In the genomic region with DNA sequence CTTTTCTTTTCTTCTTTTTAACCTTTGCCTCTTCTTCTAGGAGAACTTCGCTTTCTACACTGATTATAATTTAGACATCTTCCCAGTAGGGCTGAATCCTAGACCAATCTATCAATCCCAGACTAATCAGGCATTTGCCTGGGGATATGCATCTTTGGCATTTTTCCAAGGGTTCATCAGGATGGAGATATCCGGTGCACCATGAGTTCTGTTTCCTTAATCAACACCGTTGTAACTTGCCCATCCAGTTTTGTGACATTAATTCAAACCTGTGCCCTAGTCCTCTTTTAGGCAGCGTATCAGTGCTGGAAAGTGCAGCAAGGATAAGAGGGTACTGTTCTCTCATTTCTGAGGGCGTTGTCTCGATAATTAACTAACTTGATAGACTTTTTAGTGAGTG, we compare ENCODE assay signal across 15 cellular contexts. TPM values are rescaled to one million over a fixed set of nuclear protein-coding genes. Genes with fewer than 3 reads are reported as not detected.
DNase-seq lines count a peak whose midpoint lies in the region; ATAC-seq and TF ChIP-seq lines count a peak whose summit lies in the region.
"Had no signal": no experiment of that assay in that cellular context is flagged by ENCODE, and none has a peak within 500 bp of the region (broad histone marks: within the 10 kb centered on the region; RNA-seq: fewer than 3 reads in every experiment).

No MANE protein-coding gene starts in this region.

- TF ChIP-seq EP300 in sigmoid colon (IDR thresholded peaks at IDR 0.05) = no peak

- DNase-seq in DMS53 treated with DMSO at 0.1 percent for 48 hours (lab: John Stamatoyannopoulos, UW; ENCODE audit: unreplicated experiment) (peak; percentile 79), NCI-H345 (lab: John Stamatoyannopoulos, UW) (peak; percentile 83), epithelial cell of esophagus (ENCODE audit: low read depth) (peak; percentile 28), sigmoid colon (no peak), SW 1271 (lab: John Stamatoyannopoulos, UW) (no peak)
- DNase-seq in activated effector memory CD4-positive, alpha-beta T cell treated with anti-CD3 and anti-CD28 coated beads, Interleukin-2, amount 50 U/mL, for 16 hours = no peak
- DNase-seq: CD4-positive, alpha-beta memory T cell; effector CD4-positive, alpha-beta T cell; hippocampal formation; Karpas-422; SHP77 treated with DMSO at 0.1 percent for 48 hours; stimulated activated CD4-positive, alpha-beta T cell treated with anti-CD3 and anti-CD28 coated beads, Interleukin-4, amount 100 ng/mL, for 24 hours; stimulated activated naive CD8-positive, alpha-beta T cell treated with anti-CD3 and anti-CD28 coated beads, Interleukin-15, amount 100 ng/mL, for 72 hours had no signal

- no peak overlapping the region for H3K4me3 ChIP-seq in epithelial cell of esophagus (ENCODE audit: low read length)
- peak overlapping the region in 2 of 4 donors; percentile 50 to 52 for H3K4me3 ChIP-seq in sigmoid colon

- ATAC-seq in HG02798 (IDR thresholded peaks at IDR 0.05; ENCODE audit: poor library complexity, unreplicated experiment) (no peak), HG03439 (IDR thresholded peaks at IDR 0.05; ENCODE audit: unreplicated experiment) (no peak)
- ATAC-seq: stimulated activated naive CD8-positive, alpha-beta T cell treated with anti-CD3 and anti-CD28 coated beads, Interleukin-15, amount 100 ng/mL, for 72 hours had no signal

- no peaks in the 10 kb centered on the region for H3K27me3 ChIP-seq in sigmoid colon

- peaks cover 0 to 16% (median 13%) of the 10 kb centered on the region in 4 donors for H3K4me1 ChIP-seq in sigmoid colon

- intact Hi-C loops in sigmoid colon (cut with DNase I) = loop anchor here (5.0 to 10.0 kb wide), 3 partner anchors 61 to 336 kb away; partner anchors contain the start of gene RERG

- no peaks in the 10 kb centered on the region for H3K9me3 ChIP-seq in sigmoid colon

- TF ChIP-seq CTCF in epithelial cell of esophagus (IDR thresholded peaks at IDR 0.05; ENCODE audit: insufficient read depth, low read depth, low read length, missing control alignments) (no peak), sigmoid colon (IDR thresholded peaks at IDR 0.05) (no peak)

- TF ChIP-seq POLR2A in sigmoid colon (IDR thresholded peaks at IDR 0.05) = no peak

- peaks cover 0 to 18% (median 5%) of the 10 kb centered on the region in 4 donors for H3K36me3 ChIP-seq in sigmoid colon

- peak overlapping the region; percentile 82 to 87 (median 82) for H3K27ac ChIP-seq in sigmoid colon

- WGBS in sigmoid colon, 2 donors = 42 to 72% methylated on average over 6 of the region's 6 CpGs

RNA-seq across cellular contexts. Expression of gene MGP, which starts 0.6 kb away (rescaled TPM):
- total RNA-seq in sigmoid colon = 1,000 to 10,000 TPM in 3 of 4 donors, 100 to 1,000 TPM in 1; 984 to 2,103 (median 1,249) TPM
- polyA plus RNA-seq in sigmoid colon = 100 to 1,000 TPM in 2 of 3 donors, 10 to 100 TPM in 1; 21.7 to 436 (median 179) TPM
- polyA plus RNA-seq: CD4-positive, alpha-beta memory T cell had no signal

RNA-seq across cellular contexts. Expression of gene ART4, which starts 42.9 kb away (rescaled TPM):
- total RNA-seq in sigmoid colon = 1 to 10 TPM in 2 of 4 donors, under 1 TPM in 2; 0.27 to 3.1 (median 1.2) TPM
- under 1 TPM in 2 of 3 donors, not detected in 1; 0.36 to 0.60 TPM for polyA plus RNA-seq in sigmoid colon
- total RNA-seq: CD4-positive, alpha-beta memory T cell had no signal
- polyA plus RNA-seq: CD4-positive, alpha-beta memory T cell had no signal

RNA-seq across cellular contexts. Expression of gene ERP27, which starts 52.1 kb away (rescaled TPM):
- not detected for total RNA-seq in sigmoid colon
- 1 to 10 TPM in 1 of 3 donors, under 1 TPM in 2; 0.23 to 2.3 (median 0.60) TPM for polyA plus RNA-seq in sigmoid colon

Comparison
In these comparisons a context has a peak if more than half of its experiments do, and no peak if none do; other contexts are left out.
1. DNase-seq: peak in DMS53 treated with DMSO at 0.1 percent for 48 hours (single experiment), NCI-H345 (single experiment) and epithelial cell of esophagus (single experiment); none in sigmoid colon (single experiment), SW 1271 (0 of 2) and activated effector memory CD4-positive, alpha-beta T cell treated with anti-CD3 and anti-CD28 coated beads, Interleukin-2, amount 50 U/mL, for 16 hours (single experiment).